1 cellular context compared by ENCODE assay signal in genomic region chr15:24761704-24762302, GRCh38.
TF ChIP-seq lines count a peak whose summit lies in the region.

No MANE protein-coding gene starts in this region.

TF ChIP-seq in K562, 482 proteins besides CTCF, POLR2A, EP300 and RAD21 (continued from another document):
- TF ChIP-seq, protein P1, sequence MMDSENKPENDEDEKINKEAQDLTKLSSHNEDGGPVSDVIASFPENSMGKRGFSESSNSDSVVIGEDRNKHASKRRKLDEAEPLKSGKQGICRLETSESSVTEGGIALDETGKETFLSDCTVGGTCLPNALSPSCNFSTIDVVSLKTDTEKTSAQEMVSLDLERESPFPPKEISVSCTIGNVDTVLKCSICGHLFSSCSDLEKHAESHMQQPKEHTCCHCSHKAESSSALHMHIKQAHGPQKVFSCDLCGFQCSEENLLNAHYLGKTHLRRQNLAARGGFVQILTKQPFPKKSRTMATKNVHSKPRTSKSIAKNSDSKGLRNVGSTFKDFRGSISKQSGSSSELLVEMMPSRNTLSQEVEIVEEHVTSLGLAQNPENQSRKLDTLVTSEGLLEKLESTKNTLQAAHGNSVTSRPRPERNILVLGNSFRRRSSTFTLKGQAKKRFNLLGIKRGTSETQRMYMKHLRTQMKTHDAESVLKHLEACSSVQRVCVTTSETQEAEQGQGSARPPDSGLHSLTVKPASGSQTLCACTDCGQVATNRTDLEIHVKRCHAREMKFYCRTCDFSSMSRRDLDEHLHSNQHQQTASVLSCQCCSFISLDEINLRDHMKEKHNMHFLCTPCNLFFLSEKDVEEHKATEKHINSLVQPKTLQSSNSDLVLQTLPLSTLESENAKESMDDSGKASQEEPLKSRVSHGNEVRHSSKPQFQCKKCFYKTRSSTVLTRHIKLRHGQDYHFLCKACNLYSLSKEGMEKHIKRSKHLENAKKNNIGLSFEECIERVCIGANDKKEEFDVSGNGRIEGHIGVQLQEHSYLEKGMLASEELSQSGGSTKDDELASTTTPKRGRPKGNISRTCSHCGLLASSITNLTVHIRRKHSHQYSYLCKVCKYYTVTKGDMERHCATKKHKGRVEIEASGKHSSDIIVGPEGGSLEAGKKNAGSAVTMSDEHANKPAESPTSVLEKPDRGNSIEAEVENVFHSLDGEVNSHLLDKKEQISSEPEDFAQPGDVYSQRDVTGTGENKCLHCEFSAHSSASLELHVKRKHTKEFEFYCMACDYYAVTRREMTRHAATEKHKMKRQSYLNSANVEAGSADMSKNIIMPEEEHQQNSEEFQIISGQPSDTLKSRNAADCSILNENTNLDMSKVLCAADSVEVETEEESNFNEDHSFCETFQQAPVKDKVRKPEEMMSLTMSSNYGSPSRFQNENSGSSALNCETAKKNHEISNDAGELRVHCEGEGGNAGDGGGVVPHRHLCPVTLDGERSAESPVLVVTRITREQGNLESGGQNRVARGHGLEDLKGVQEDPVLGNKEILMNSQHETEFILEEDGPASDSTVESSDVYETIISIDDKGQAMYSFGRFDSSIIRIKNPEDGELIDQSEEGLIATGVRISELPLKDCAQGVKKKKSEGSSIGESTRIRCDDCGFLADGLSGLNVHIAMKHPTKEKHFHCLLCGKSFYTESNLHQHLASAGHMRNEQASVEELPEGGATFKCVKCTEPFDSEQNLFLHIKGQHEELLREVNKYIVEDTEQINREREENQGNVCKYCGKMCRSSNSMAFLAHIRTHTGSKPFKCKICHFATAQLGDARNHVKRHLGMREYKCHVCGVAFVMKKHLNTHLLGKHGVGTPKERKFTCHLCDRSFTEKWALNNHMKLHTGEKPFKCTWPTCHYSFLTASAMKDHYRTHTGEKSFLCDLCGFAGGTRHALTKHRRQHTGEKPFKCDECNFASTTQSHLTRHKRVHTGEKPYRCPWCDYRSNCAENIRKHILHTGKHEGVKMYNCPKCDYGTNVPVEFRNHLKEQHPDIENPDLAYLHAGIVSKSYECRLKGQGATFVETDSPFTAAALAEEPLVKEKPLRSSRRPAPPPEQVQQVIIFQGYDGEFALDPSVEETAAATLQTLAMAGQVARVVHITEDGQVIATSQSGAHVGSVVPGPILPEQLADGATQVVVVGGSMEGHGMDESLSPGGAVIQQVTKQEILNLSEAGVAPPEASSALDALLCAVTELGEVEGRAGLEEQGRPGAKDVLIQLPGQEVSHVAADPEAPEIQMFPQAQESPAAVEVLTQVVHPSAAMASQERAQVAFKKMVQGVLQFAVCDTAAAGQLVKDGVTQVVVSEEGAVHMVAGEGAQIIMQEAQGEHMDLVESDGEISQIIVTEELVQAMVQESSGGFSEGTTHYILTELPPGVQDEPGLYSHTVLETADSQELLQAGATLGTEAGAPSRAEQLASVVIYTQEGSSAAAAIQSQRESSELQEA (IDR thresholded peaks at IDR 0.05; ENCODE audit: low read depth) = no peak
- no peak for TF ChIP-seq MEF2A (IDR thresholded peaks at IDR 0.05; ENCODE audit: control insufficient read depth, low read depth, low read length)
